In the genomic region with DNA sequence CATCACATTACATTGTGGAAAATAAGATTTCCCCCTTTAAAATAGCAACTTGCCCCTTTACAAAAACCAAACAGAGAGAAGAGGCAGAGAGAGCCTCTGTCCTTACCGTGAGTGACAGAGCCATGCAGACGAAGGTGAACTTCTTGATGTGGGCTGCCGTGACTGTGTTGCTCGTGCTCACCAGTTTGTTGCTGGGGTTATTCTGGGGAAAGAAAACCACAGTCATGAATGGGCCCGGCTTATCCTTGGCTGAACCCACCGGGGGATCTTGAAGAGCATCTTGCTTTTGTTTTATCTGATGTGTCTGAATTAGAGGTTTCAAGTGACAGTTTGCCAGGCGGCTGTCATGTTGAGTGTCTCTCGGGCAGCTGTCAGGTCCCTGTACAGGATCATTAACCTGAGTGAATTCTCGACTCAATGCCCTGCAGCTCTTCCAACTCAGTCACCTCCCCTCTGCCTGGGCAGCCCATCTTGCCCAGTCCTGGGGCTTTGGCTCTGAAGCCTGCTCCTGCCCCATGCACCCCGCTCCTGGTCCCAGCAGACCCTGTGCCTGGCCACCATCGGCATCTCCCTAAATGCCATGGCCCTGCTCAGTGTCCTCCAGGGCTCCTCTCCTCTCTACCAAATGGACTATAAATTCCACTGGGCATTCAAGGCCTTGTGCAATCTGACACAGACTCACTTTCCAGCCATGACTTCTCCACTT, we compare ENCODE assay signal across 13 cellular contexts.
DNase-seq lines count a peak whose midpoint lies in the region; ATAC-seq and TF ChIP-seq lines count a peak whose summit lies in the region.
"Had no signal": no experiment of that assay in that cellular context is flagged by ENCODE, and none has a peak within 500 bp of the region (broad histone marks: within the 10 kb centered on the region; RNA-seq: fewer than 3 reads in every experiment).

No MANE protein-coding gene starts in this region.

- ATAC-seq in gastrocnemius medialis = no peak
- no peak for ATAC-seq in left colon
- ATAC-seq in HG03045 (IDR thresholded peaks at IDR 0.05; ENCODE audit: unreplicated experiment) = no peak

- in situ Hi-C loops in gastrocnemius medialis (cut with MboI; ENCODE audit: low sequenced_read_pairs in 4 of 4) = loop anchor here in 2 of 4 donors (25.0 kb wide), 1 partner anchor 120 kb away; a partner anchor contains a TSS

- H3K4me1 ChIP-seq in gastrocnemius medialis = peaks cover 39 to 46% of the 10 kb centered on the region in 2 donors
- peaks cover 0 to 34% (median 2%) of the 10 kb centered on the region in 4 donors for H3K4me1 ChIP-seq in tibial nerve
- H3K4me1 ChIP-seq: suprapubic skin had no signal

- no peaks in the 10 kb centered on the region for H3K9me3 Mint-ChIP-seq in activated T-cell treated with anti-CD3 and anti-CD28 coated beads, Interleukin-2, amount 50 U/mL, for 24 hours
- H3K9me3 Mint-ChIP-seq in activated naive CD8-positive, alpha-beta T cell (ENCODE audit: low read depth) = no peaks in the 10 kb centered on the region

- peaks cover 91% of the 10 kb centered on the region for H3K36me3 Mint-ChIP-seq in activated T-cell treated with anti-CD3 and anti-CD28 coated beads, Interleukin-2, amount 50 U/mL, for 24 hours (ENCODE audit: low read depth)
- H3K36me3 Mint-ChIP-seq in activated naive CD8-positive, alpha-beta T cell = peaks cover 7% of the 10 kb centered on the region

- H3K4me3 ChIP-seq in gastrocnemius medialis (no peak overlapping the region), tibial nerve (no peak overlapping the region)
- H3K4me3 ChIP-seq: esophagus muscularis mucosa, suprapubic skin had no signal

- no peak for TF ChIP-seq POLR2A in gastrocnemius medialis (IDR thresholded peaks at IDR 0.05)
- TF ChIP-seq POLR2A in tibial nerve (IDR thresholded peaks at IDR 0.05) = no peak

- H3K36me3 ChIP-seq in gastrocnemius medialis (peaks cover 0 to 10% of the 10 kb centered on the region in 2 donors), tibial nerve (peaks cover 0 to 55% (median 0%) of the 10 kb centered on the region in 3 donors)

- TF ChIP-seq CTCF in gastrocnemius medialis (IDR thresholded peaks at IDR 0.05 in 4 of 5, conservative IDR thresholded peaks at IDR 0.05 in 1 of 5) (no peak), tibial nerve (IDR thresholded peaks at IDR 0.05) (no peak)

- no peak overlapping the region for H3K4me3 Mint-ChIP-seq in activated T-cell treated with anti-CD3 and anti-CD28 coated beads, Interleukin-2, amount 50 U/mL, for 24 hours
- H3K4me3 Mint-ChIP-seq in activated naive CD8-positive, alpha-beta T cell = peak overlapping the region; percentile 32

- H3K27me3 Mint-ChIP-seq in activated T-cell treated with anti-CD3 and anti-CD28 coated beads, Interleukin-2, amount 50 U/mL, for 24 hours = no peaks in the 10 kb centered on the region
- no peaks in the 10 kb centered on the region for H3K27me3 Mint-ChIP-seq in activated naive CD8-positive, alpha-beta T cell

- no peaks in the 10 kb centered on the region for H3K9me3 ChIP-seq in gastrocnemius medialis
- H3K9me3 ChIP-seq in tibial nerve = no peaks in the 10 kb centered on the region
- H3K9me3 ChIP-seq: esophagus muscularis mucosa, suprapubic skin had no signal

- intact Hi-C loops in gastrocnemius medialis (cut with DNase I; ENCODE audit: low total_unique reads) (no loop called here), left colon (cut with DNase I, micrococcal nuclease) (no loop called here)

- 89 to 91% methylated on average over 11 of the region's 11 CpGs for WGBS in tibial nerve, 2 donors

- DNase-seq in activated T-cell treated with anti-CD3 and anti-CD28 coated beads, Interleukin-2, amount 50 U/mL, for 24 hours = no peak
- no peak for DNase-seq in activated T-cell treated with anti-CD3 and anti-CD28 coated beads, Interleukin-2, amount 50 U/mL, for 48 hours
- DNase-seq in NCI-H2171 treated with DMSO at 0.1 percent for 48 hours (lab: John Stamatoyannopoulos, UW) (peak; percentile 97), gastrocnemius medialis (no peak), left colon (no peak), tibial nerve (ENCODE audit: low spot score in 2 of 2) (no peak)
- DNase-seq: activated CD8-positive, alpha-beta memory T cell treated with anti-CD3 and anti-CD28 coated beads, Interleukin-2, amount 50 U/mL, for 4 hours; OCI-M1; T-helper 9 cell had no signal

- H3K27ac Mint-ChIP-seq in activated T-cell treated with anti-CD3 and anti-CD28 coated beads, Interleukin-2, amount 50 U/mL, for 24 hours = peak overlapping the region; percentile 70
- peak overlapping the region; percentile 41 for H3K27ac Mint-ChIP-seq in activated naive CD8-positive, alpha-beta T cell

- H3K27ac ChIP-seq in gastrocnemius medialis (peak overlapping the region; percentile 25 to 94 (median 86)), tibial nerve (no peak overlapping the region)
- H3K27ac ChIP-seq: esophagus muscularis mucosa, suprapubic skin had no signal

- H3K27me3 ChIP-seq in gastrocnemius medialis = no peaks in the 10 kb centered on the region
- no peaks in the 10 kb centered on the region for H3K27me3 ChIP-seq in tibial nerve
- H3K27me3 ChIP-seq: esophagus muscularis mucosa, suprapubic skin had no signal

- TF ChIP-seq EP300 in tibial nerve (IDR thresholded peaks at IDR 0.05) = no peak

- peaks cover 34% of the 10 kb centered on the region for H3K4me1 Mint-ChIP-seq in activated T-cell treated with anti-CD3 and anti-CD28 coated beads, Interleukin-2, amount 50 U/mL, for 24 hours (ENCODE audit: low read depth)
- H3K4me1 Mint-ChIP-seq in activated naive CD8-positive, alpha-beta T cell (ENCODE audit: low read depth) = peaks cover 40% of the 10 kb centered on the region

Comparison
In these comparisons a context has a peak if more than half of its experiments do, and no peak if none do; other contexts are left out.
1. H3K27ac ChIP-seq: peak in gastrocnemius medialis (4 of 4); none in tibial nerve (0 of 4).